In the genomic region with DNA sequence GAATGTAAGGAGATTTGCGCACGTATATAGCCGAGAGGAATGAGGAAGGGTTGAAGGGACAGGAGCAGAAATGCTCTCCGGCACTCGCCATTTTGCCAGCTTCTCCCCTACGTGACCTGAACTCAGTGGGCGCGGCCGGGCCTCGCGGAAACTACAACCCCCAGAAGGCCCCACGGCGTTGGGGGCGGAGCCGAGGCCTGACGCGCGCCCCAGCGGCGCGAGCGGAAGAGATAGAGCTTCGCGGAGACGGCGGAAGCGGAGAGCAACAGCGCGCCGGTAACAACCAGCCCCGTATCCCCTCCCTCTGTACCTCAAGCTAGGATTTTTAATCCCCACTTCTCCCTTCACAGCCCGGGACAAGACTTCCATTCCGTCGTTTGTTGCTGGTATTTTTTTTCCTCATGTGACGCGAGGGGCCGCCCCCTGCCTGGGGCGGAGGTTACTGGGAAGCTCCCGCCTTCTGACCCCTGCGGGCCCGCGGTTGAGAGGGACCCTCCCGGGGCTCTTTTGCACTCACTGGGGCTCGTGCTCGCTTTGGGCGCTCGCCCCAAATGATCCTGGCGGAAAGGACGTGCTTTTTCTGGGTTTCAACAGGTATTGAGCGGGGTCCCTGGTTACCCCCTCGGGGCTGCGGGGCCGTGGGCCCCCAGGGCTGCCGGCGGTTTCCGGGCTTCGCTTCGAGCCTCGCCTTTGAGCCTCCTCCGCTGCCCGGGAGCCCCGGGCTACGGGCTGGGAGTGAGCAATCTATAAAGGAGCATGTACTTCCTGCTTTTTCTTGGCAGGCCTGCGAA, we compare ENCODE assay signal across 1 cellular context.
TF ChIP-seq lines count a peak whose summit lies in the region.

Gene R3HCC1L, plus strand, starts transcription at position 227 of the 791 bp plus-strand sequence. CDS start 73,458 bp downstream, outside the sequence.

TF ChIP-seq in K562, 482 proteins besides CTCF, POLR2A, EP300 and RAD21 (continued from another document and continues in another):
- TF ChIP-seq, protein P1, sequence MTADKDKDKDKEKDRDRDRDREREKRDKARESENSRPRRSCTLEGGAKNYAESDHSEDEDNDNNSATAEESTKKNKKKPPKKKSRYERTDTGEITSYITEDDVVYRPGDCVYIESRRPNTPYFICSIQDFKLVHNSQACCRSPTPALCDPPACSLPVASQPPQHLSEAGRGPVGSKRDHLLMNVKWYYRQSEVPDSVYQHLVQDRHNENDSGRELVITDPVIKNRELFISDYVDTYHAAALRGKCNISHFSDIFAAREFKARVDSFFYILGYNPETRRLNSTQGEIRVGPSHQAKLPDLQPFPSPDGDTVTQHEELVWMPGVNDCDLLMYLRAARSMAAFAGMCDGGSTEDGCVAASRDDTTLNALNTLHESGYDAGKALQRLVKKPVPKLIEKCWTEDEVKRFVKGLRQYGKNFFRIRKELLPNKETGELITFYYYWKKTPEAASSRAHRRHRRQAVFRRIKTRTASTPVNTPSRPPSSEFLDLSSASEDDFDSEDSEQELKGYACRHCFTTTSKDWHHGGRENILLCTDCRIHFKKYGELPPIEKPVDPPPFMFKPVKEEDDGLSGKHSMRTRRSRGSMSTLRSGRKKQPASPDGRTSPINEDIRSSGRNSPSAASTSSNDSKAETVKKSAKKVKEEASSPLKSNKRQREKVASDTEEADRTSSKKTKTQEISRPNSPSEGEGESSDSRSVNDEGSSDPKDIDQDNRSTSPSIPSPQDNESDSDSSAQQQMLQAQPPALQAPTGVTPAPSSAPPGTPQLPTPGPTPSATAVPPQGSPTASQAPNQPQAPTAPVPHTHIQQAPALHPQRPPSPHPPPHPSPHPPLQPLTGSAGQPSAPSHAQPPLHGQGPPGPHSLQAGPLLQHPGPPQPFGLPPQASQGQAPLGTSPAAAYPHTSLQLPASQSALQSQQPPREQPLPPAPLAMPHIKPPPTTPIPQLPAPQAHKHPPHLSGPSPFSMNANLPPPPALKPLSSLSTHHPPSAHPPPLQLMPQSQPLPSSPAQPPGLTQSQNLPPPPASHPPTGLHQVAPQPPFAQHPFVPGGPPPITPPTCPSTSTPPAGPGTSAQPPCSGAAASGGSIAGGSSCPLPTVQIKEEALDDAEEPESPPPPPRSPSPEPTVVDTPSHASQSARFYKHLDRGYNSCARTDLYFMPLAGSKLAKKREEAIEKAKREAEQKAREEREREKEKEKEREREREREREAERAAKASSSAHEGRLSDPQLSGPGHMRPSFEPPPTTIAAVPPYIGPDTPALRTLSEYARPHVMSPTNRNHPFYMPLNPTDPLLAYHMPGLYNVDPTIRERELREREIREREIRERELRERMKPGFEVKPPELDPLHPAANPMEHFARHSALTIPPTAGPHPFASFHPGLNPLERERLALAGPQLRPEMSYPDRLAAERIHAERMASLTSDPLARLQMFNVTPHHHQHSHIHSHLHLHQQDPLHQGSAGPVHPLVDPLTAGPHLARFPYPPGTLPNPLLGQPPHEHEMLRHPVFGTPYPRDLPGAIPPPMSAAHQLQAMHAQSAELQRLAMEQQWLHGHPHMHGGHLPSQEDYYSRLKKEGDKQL (CRISPR knock-in tag; IDR thresholded peaks at IDR 0.05; ENCODE audit: borderline replicate concordance): no peak
- no peak for TF ChIP-seq NCOR1 (IDR thresholded peaks at IDR 0.05)
- TF ChIP-seq HINFP (tag; conservative IDR thresholded peaks at IDR 0.05; ENCODE audit: low read depth): no peak
- peak in 1 of 2 experiments; percentile 20; a peak in 1 of 4 replicates for TF ChIP-seq HDAC1 (IDR thresholded peaks at IDR 0.05)
- TF ChIP-seq NELFE (IDR thresholded peaks at IDR 0.05; ENCODE audit: insufficient read depth, insufficient read length): no peak
- no peak for TF ChIP-seq RFX1 (IDR thresholded peaks at IDR 0.05)
- TF ChIP-seq SPI1 (IDR thresholded peaks at IDR 0.05; ENCODE audit: borderline replicate concordance, low read depth, low read length): 0 out of 2 replicates have a peak, but pooled peaks have one; percentile 3
- TF ChIP-seq ATF4 (CRISPR knock-in tag; IDR thresholded peaks at IDR 0.05): no peak
- TF ChIP-seq ATF1 (CRISPR knock-in tag; IDR thresholded peaks at IDR 0.05): no peak
- TF ChIP-seq ATF1 (tag; IDR thresholded peaks at IDR 0.05): peak; percentile 92
- peak; percentile 34 to 86 (median 78) for TF ChIP-seq YY1 (IDR thresholded peaks at IDR 0.05; ENCODE audit: borderline replicate concordance in 1 of 3, control insufficient read depth in 1 of 3, extremely low read depth in 1 of 3, insufficient read depth in 3 of 3, insufficient read length in 1 of 3, insufficient replicate concordance in 2 of 3, low read depth in 1 of 3, low read length in 2 of 3)
- TF ChIP-seq ZEB2 (IDR thresholded peaks at IDR 0.05): no peak
- TF ChIP-seq ZNF436 (CRISPR knock-in tag; IDR thresholded peaks at IDR 0.05): no peak
- TF ChIP-seq TBL1XR1 (IDR thresholded peaks at IDR 0.05; ENCODE audit: low read length in 2 of 2): 0 out of 4 replicates have a peak, but pooled peaks of 1 of the 2 experiments have one; percentile 21
- peak; percentile 88 for TF ChIP-seq ELF1 (tag; IDR thresholded peaks at IDR 0.05)
- no peak for TF ChIP-seq ELF4 (CRISPR knock-in tag; IDR thresholded peaks at IDR 0.05)
- no peak for TF ChIP-seq GTF2B (IDR thresholded peaks at IDR 0.05; ENCODE audit: extremely low read depth, insufficient read length)
- peak; percentile 51; the same call in 1 of the 2 replicates for TF ChIP-seq RB1 (IDR thresholded peaks at IDR 0.05; ENCODE audit: low read depth)
- no peak for TF ChIP-seq PATZ1 (CRISPR knock-in tag; IDR thresholded peaks at IDR 0.05; ENCODE audit: borderline replicate concordance)
- no peak for TF ChIP-seq RHOXF2B (CRISPR knock-in tag; conservative IDR thresholded peaks at IDR 0.05)
- TF ChIP-seq ZNF318 (IDR thresholded peaks at IDR 0.05; ENCODE audit: borderline replicate concordance in 1 of 2, low read depth in 1 of 2): no peak
- peak; percentile 81 for TF ChIP-seq ZFX (CRISPR knock-in tag; IDR thresholded peaks at IDR 0.05)
- TF ChIP-seq, protein P2, sequence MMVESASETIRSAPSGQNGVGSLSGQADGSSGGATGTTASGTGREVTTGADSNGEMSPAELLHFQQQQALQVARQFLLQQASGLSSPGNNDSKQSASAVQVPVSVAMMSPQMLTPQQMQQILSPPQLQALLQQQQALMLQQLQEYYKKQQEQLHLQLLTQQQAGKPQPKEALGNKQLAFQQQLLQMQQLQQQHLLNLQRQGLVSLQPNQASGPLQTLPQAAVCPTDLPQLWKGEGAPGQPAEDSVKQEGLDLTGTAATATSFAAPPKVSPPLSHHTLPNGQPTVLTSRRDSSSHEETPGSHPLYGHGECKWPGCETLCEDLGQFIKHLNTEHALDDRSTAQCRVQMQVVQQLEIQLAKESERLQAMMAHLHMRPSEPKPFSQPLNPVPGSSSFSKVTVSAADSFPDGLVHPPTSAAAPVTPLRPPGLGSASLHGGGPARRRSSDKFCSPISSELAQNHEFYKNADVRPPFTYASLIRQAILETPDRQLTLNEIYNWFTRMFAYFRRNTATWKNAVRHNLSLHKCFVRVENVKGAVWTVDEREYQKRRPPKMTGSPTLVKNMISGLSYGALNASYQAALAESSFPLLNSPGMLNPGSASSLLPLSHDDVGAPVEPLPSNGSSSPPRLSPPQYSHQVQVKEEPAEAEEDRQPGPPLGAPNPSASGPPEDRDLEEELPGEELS (CRISPR knock-in tag; IDR thresholded peaks at IDR 0.05; ENCODE audit: borderline replicate concordance): no peak
- TF ChIP-seq RBM14 (IDR thresholded peaks at IDR 0.05; ENCODE audit: borderline replicate concordance, insufficient read depth, low read depth, low read length): no peak
- TF ChIP-seq, protein P3, sequence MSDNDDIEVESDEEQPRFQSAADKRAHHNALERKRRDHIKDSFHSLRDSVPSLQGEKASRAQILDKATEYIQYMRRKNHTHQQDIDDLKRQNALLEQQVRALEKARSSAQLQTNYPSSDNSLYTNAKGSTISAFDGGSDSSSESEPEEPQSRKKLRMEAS (CRISPR knock-in tag; IDR thresholded peaks at IDR 0.05): no peak
- no peak for TF ChIP-seq ZNF644 (tag; IDR thresholded peaks at IDR 0.05; ENCODE audit: low read depth)
- TF ChIP-seq, protein P4, sequence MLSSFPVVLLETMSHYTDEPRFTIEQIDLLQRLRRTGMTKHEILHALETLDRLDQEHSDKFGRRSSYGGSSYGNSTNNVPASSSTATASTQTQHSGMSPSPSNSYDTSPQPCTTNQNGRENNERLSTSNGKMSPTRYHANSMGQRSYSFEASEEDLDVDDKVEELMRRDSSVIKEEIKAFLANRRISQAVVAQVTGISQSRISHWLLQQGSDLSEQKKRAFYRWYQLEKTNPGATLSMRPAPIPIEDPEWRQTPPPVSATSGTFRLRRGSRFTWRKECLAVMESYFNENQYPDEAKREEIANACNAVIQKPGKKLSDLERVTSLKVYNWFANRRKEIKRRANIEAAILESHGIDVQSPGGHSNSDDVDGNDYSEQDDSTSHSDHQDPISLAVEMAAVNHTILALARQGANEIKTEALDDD (IDR thresholded peaks at IDR 0.05): no peak
